In the genomic region with DNA sequence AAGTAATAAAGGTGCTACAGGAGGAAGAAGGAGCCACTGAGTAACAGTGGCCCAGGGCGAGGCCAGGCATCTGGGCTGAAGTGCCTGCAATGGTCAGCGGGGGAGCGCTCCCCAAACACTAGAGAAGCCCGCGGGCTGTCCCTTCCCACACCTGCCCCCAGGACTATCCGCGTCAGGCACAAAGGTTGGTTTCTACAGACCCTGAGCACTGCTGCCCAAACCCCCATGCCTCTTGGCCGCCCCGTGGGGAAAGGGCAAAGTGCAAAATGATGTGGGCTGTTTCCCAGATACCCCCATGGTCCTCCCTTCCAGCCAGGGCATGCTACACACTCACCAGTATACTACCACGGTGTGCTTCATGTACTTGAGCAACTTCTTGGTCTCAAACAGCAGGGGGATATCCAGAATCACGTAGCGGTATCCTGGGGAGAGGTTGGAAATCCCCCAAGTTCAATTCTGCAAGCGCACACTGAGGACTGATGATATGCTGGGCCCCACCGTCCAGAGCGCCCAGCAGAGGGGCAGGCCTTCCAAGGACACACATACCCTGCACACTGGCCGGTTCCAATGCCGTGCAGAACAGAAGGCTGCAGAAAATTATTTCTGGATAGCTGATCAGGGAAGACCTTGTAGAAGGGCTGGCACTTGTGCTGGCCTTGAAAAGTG, we compare ENCODE assay signal across 14 cellular contexts.
"Had no signal": no experiment of that assay in that cellular context is flagged by ENCODE, and none has a peak within 500 bp of the region (broad histone marks: within the 10 kb centered on the region; RNA-seq: fewer than 3 reads in every experiment).

No MANE protein-coding gene starts in this region.

- H3K9me3 Mint-ChIP-seq: stimulated activated naive CD8-positive, alpha-beta T cell treated with anti-CD3 and anti-CD28 coated beads, Interleukin-15, Interleukin-2, amounts not matched to agents 100 ng/mL and 50 ng/mL, for 24 hours had no signal

- H3K27me3 ChIP-seq: foreskin keratinocyte, ovary had no signal

- H3K27ac ChIP-seq: coronary artery, foreskin keratinocyte, ovary had no signal

- H3K36me3 ChIP-seq: ovary had no signal

- FAIRE-seq: endothelial cell of umbilical vein had no signal

- ATAC-seq: activated CD8-positive, alpha-beta T cell treated with anti-CD3 and anti-CD28 coated beads, Interleukin-2, amount 10 ng/mL, durations not matched to agents 7 days and 5 days; foreskin keratinocyte had no signal

- H3K4me3 Mint-ChIP-seq: activated CD8-positive, alpha-beta T cell treated with anti-CD3 and anti-CD28 coated beads, Interleukin-2, amount 10 ng/mL, durations not matched to agents 7 days and 5 days; stimulated activated naive CD8-positive, alpha-beta T cell treated with anti-CD3 and anti-CD28 coated beads, Interleukin-15, Interleukin-2, amounts not matched to agents 100 ng/mL and 50 ng/mL, for 24 hours had no signal

- H3K9me3 ChIP-seq: ovary had no signal

- DNase-seq: activated CD4-positive, alpha-beta T cell treated with anti-CD3 and anti-CD28 coated beads for 48 hours; activated CD8-positive, alpha-beta memory T cell treated with anti-CD3 and anti-CD28 coated beads, Interleukin-2, amount 50 U/mL, for 48 hours; activated CD8-positive, alpha-beta T cell treated with anti-CD3 and anti-CD28 coated beads, Interleukin-2, amount 10 ng/mL, durations not matched to agents 7 days and 5 days; activated naive CD4-positive, alpha-beta T cell; caudate nucleus; effector CD4-positive, alpha-beta T cell; foreskin keratinocyte; islet precursor cell; mammary epithelial cell; ovary; stimulated activated CD4-positive, alpha-beta T cell treated with anti-CD3 and anti-CD28 coated beads, Interleukin-12 subunit alpha, Interleukin-12 subunit beta, amount 100 ng/mL, for 4 hours had no signal

- H3K4me3 ChIP-seq: coronary artery, ovary had no signal

- H3K27ac Mint-ChIP-seq: activated CD8-positive, alpha-beta T cell treated with anti-CD3 and anti-CD28 coated beads, Interleukin-2, amount 10 ng/mL, durations not matched to agents 7 days and 5 days; stimulated activated naive CD8-positive, alpha-beta T cell treated with anti-CD3 and anti-CD28 coated beads, Interleukin-15, Interleukin-2, amounts not matched to agents 100 ng/mL and 50 ng/mL, for 24 hours had no signal

- H3K4me1 ChIP-seq: foreskin keratinocyte had no signal

- H3K27me3 Mint-ChIP-seq: stimulated activated naive CD8-positive, alpha-beta T cell treated with anti-CD3 and anti-CD28 coated beads, Interleukin-15, Interleukin-2, amounts not matched to agents 100 ng/mL and 50 ng/mL, for 24 hours had no signal
